In genomic region chr12:94147377-94147990, GRCh38 we compare ENCODE assay signal across 8 cellular contexts. TPM values are rescaled to one million over a fixed set of nuclear protein-coding genes. Genes with fewer than 3 reads are reported as not detected.
DNase-seq lines count a peak whose midpoint lies in the region; ATAC-seq and TF ChIP-seq lines count a peak whose summit lies in the region.

No MANE protein-coding gene starts in this region.

- no peak for TF ChIP-seq EP300 in tibial nerve (IDR thresholded peaks at IDR 0.05)

- no peak overlapping the region for H3K27ac Mint-ChIP-seq in activated naive CD4-positive, alpha-beta T cell treated with anti-CD3 and anti-CD28 coated beads, Interleukin-2, amount 50 U/mL, for 24 hours
- peak overlapping the region; percentile 29 for H3K27ac Mint-ChIP-seq in activated T-helper 1 cell treated with anti-CD3 and anti-CD28 coated beads, Interleukin-12 subunit alpha, Interleukin-12 subunit beta, Interleukin-2, Interleukin-4 antibody, amounts not matched to agents 30 ng/mL and 10 ng/mL and 1 ng/mL, durations not matched to agents 14 hours and 24 hours and 36 hours

- no peak for TF ChIP-seq CTCF in lower lobe of right lung (IDR thresholded peaks at IDR 0.05)
- no peak for TF ChIP-seq CTCF in tibial nerve (IDR thresholded peaks at IDR 0.05)

- intact Hi-C loops in activated T-helper 1 cell treated with anti-CD3 and anti-CD28 coated beads, Interleukin-12 subunit alpha, Interleukin-12 subunit beta, Interleukin-2, Interleukin-4 antibody, amounts not matched to agents 30 ng/mL and 10 ng/mL and 1 ng/mL, durations not matched to agents 14 hours and 24 hours and 36 hours (cut with micrococcal nuclease): loop anchor here (5.0 to 10.0 kb wide), 2 partner anchors 497 to 615 kb away; no protein-coding TSS in a partner anchor
- intact Hi-C loops in lower lobe of right lung (cut with DNase I): no loop called here

- peaks cover 17% of the 10 kb centered on the region for H3K4me1 Mint-ChIP-seq in activated naive CD4-positive, alpha-beta T cell treated with anti-CD3 and anti-CD28 coated beads, Interleukin-2, amount 50 U/mL, for 24 hours
- H3K4me1 Mint-ChIP-seq in activated T-helper 1 cell treated with anti-CD3 and anti-CD28 coated beads, Interleukin-12 subunit alpha, Interleukin-12 subunit beta, Interleukin-2, Interleukin-4 antibody, amounts not matched to agents 30 ng/mL and 10 ng/mL and 1 ng/mL, durations not matched to agents 14 hours and 24 hours and 36 hours (ENCODE audit: low read depth): peaks cover 33% of the 10 kb centered on the region

- H3K36me3 ChIP-seq in lower lobe of right lung (no peaks in the 10 kb centered on the region), tibial nerve (no peaks in the 10 kb centered on the region), SJCRH30 (no peaks in the 10 kb centered on the region)

- no peak for ATAC-seq in lower lobe of right lung

- H3K4me3 ChIP-seq in lower lobe of right lung: peak overlapping the region; percentile 66
- H3K4me3 ChIP-seq in tibial nerve: peak overlapping the region in 3 of 4 donors; percentile 45 to 72 (median 60)
- no peak overlapping the region for H3K4me3 ChIP-seq in SJCRH30

- 62 to 64% methylated on average over 10 to 13 of the region's 13 CpGs for WGBS in tibial nerve, 2 donors

- H3K4me3 Mint-ChIP-seq in activated naive CD4-positive, alpha-beta T cell treated with anti-CD3 and anti-CD28 coated beads, Interleukin-2, amount 50 U/mL, for 24 hours: peak overlapping the region; percentile 78
- H3K4me3 Mint-ChIP-seq in activated T-helper 1 cell treated with anti-CD3 and anti-CD28 coated beads, Interleukin-12 subunit alpha, Interleukin-12 subunit beta, Interleukin-2, Interleukin-4 antibody, amounts not matched to agents 30 ng/mL and 10 ng/mL and 1 ng/mL, durations not matched to agents 14 hours and 24 hours and 36 hours: peak overlapping the region; percentile 79

- TF ChIP-seq POLR2A in tibial nerve (IDR thresholded peaks at IDR 0.05): no peak

- H3K27me3 Mint-ChIP-seq in activated naive CD4-positive, alpha-beta T cell treated with anti-CD3 and anti-CD28 coated beads, Interleukin-2, amount 50 U/mL, for 24 hours: no peaks in the 10 kb centered on the region
- H3K27me3 Mint-ChIP-seq in activated T-helper 1 cell treated with anti-CD3 and anti-CD28 coated beads, Interleukin-12 subunit alpha, Interleukin-12 subunit beta, Interleukin-2, Interleukin-4 antibody, amounts not matched to agents 30 ng/mL and 10 ng/mL and 1 ng/mL, durations not matched to agents 14 hours and 24 hours and 36 hours (ENCODE audit: insufficient read depth): peaks cover 30% of the 10 kb centered on the region

- H3K27ac ChIP-seq in lower lobe of right lung (peak overlapping the region; percentile 46), tibial nerve (no peak overlapping the region), SJCRH30 (no peak overlapping the region)

- no peak for DNase-seq in activated naive CD4-positive, alpha-beta T cell treated with anti-CD3 and anti-CD28 coated beads, Interleukin-2, amount 50 U/mL, for 16 hours
- DNase-seq in activated T-helper 1 cell treated with anti-CD3 and anti-CD28 coated beads, Interleukin-12 subunit alpha, Interleukin-12 subunit beta, Interleukin-2, Interleukin-4 antibody, amounts not matched to agents 30 ng/mL and 10 ng/mL and 1 ng/mL, durations not matched to agents 14 hours and 24 hours and 36 hours (ENCODE audit: low spot score): no peak
- DNase-seq in lower lobe of right lung (no peak), tibial nerve (ENCODE audit: low spot score in 2 of 2) (no peak), AG08396 (ENCODE audit: low spot score) (no peak), SKM-1 (lab: John Stamatoyannopoulos, UW; ENCODE audit: unreplicated experiment) (no peak), SJCRH30 (no peak)

- H3K9me3 Mint-ChIP-seq in activated naive CD4-positive, alpha-beta T cell treated with anti-CD3 and anti-CD28 coated beads, Interleukin-2, amount 50 U/mL, for 24 hours: no peaks in the 10 kb centered on the region
- H3K9me3 Mint-ChIP-seq in activated T-helper 1 cell treated with anti-CD3 and anti-CD28 coated beads, Interleukin-12 subunit alpha, Interleukin-12 subunit beta, Interleukin-2, Interleukin-4 antibody, amounts not matched to agents 30 ng/mL and 10 ng/mL and 1 ng/mL, durations not matched to agents 14 hours and 24 hours and 36 hours: no peaks in the 10 kb centered on the region

- H3K36me3 Mint-ChIP-seq in activated naive CD4-positive, alpha-beta T cell treated with anti-CD3 and anti-CD28 coated beads, Interleukin-2, amount 50 U/mL, for 24 hours: no peaks in the 10 kb centered on the region
- peaks cover under 1% of the 10 kb centered on the region for H3K36me3 Mint-ChIP-seq in activated T-helper 1 cell treated with anti-CD3 and anti-CD28 coated beads, Interleukin-12 subunit alpha, Interleukin-12 subunit beta, Interleukin-2, Interleukin-4 antibody, amounts not matched to agents 30 ng/mL and 10 ng/mL and 1 ng/mL, durations not matched to agents 14 hours and 24 hours and 36 hours (ENCODE audit: low read depth)

- H3K27me3 ChIP-seq in lower lobe of right lung (ENCODE audit: low read depth) (peaks cover 19% of the 10 kb centered on the region), tibial nerve (peaks cover 0 to 44% of the 10 kb centered on the region in 2 donors), SJCRH30 (no peaks in the 10 kb centered on the region)

- H3K9me3 ChIP-seq in lower lobe of right lung: no peaks in the 10 kb centered on the region
- H3K9me3 ChIP-seq in tibial nerve: no peaks in the 10 kb centered on the region
- no peaks in the 10 kb centered on the region for H3K9me3 ChIP-seq in SJCRH30 (replicated peaks)

- H3K4me1 ChIP-seq in lower lobe of right lung (peaks cover 40% of the 10 kb centered on the region), tibial nerve (peaks cover 0 to 44% (median 7%) of the 10 kb centered on the region in 4 donors), SJCRH30 (no peaks in the 10 kb centered on the region)

RNA-seq across cellular contexts. Expression of gene PLXNC1, which starts 0.9 kb away (rescaled TPM):
- total RNA-seq in activated T-helper 1 cell treated with anti-CD3 and anti-CD28 coated beads, Interleukin-12 subunit alpha, Interleukin-12 subunit beta, Interleukin-2, Interleukin-4 antibody, amounts not matched to agents 30 ng/mL and 10 ng/mL and 1 ng/mL, durations not matched to agents 14 hours and 24 hours and 36 hours: 18.8 and 22.7 TPM in 2 replicates
- total RNA-seq in lower lobe of right lung (28.0 TPM), tibial nerve (10 to 100 TPM in 2 of 4 donors, 1 to 10 TPM in 2; 9.0 to 20.8 (median 11.4) TPM)
- 0.05 and 0.08 TPM in 2 replicates for total RNA-seq in SJCRH30 (2014; rRNA removed; shearing (Covaris generic))
